Comparison of ENCODE assay signal across 18 cellular contexts in the genomic region with DNA sequence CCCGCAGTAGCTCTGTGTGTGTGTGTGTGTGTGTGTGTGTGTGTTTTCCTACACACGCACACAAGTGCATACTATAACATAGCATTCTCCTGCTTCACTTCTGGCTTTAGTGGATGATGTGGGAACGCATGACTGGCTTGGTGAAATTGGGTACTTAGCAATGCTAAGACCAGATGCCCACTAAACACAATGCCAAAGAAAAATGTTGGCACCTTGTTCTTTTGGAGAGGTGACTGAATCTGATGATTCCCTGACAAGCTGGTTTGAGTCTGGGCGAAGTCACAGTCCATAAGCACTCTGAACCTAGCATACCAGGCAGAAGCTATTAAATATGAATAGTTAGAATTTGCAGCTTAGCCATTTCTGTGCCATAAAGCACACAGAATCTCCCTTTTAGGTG.
DNase-seq lines count a peak whose midpoint lies in the region; TF ChIP-seq lines count a peak whose summit lies in the region.
"Had no signal": no experiment of that assay in that cellular context is flagged by ENCODE, and none has a peak within 500 bp of the region (broad histone marks: within the 10 kb centered on the region; RNA-seq: fewer than 3 reads in every experiment).

No MANE protein-coding gene starts in this region.

- no peak overlapping the region for H3K27ac ChIP-seq in BLaER1
- H3K27ac ChIP-seq in right atrium auricular region = no peak overlapping the region
- H3K27ac ChIP-seq: 22Rv1; BLaER1 treated with 17β-estradiol and CSF1 and Interleukin-3, amounts not matched to agents 10 nM and 100 nM had no signal

- H3K4me2 ChIP-seq in BLaER1 = peak overlapping the region; percentile 53; the same call in 1 of the 2 replicates

- H3K4me1 ChIP-seq in BLaER1 = peaks cover 37% of the 10 kb centered on the region
- H3K4me1 ChIP-seq in right atrium auricular region = no peaks in the 10 kb centered on the region
- H3K4me1 ChIP-seq: HAP-1 had no signal

- H4K20me1 ChIP-seq in BLaER1 = no peaks in the 10 kb centered on the region
- H4K20me1 ChIP-seq: BLaER1 treated with 17β-estradiol and CSF1 and Interleukin-3, amounts not matched to agents 10 nM and 100 nM had no signal

- no peak overlapping the region for H3K4me3 ChIP-seq in BLaER1
- no peak overlapping the region for H3K4me3 ChIP-seq in right atrium auricular region
- H3K4me3 ChIP-seq in MG63 = no peak overlapping the region
- H3K4me3 ChIP-seq: BLaER1 treated with 17β-estradiol and CSF1 and Interleukin-3, amounts not matched to agents 10 nM and 100 nM; HAP-1 had no signal

- no peaks in the 10 kb centered on the region for H3K9me3 ChIP-seq in BLaER1
- H3K9me3 ChIP-seq in right atrium auricular region = no peaks in the 10 kb centered on the region
- no peaks in the 10 kb centered on the region for H3K9me3 ChIP-seq in MG63
- H3K9me3 ChIP-seq: BLaER1 treated with 17β-estradiol and CSF1 and Interleukin-3, amounts not matched to agents 10 nM and 100 nM; HAP-1 had no signal

- no peak for TF ChIP-seq CTCF in right atrium auricular region (IDR thresholded peaks at IDR 0.05)

- DNase-seq in DMS 273 (lab: John Stamatoyannopoulos, UW; ENCODE audit: unreplicated experiment) (peak; percentile 40), DMS 273 treated with DMSO at 0.1 percent for 48 hours (lab: John Stamatoyannopoulos, UW) (no peak), cerebellar cortex (ENCODE audit: low spot score) (peak; percentile 68), medulla oblongata (ENCODE audit: extremely low spot score) (peak; percentile 46), NCI-H748 (lab: John Stamatoyannopoulos, UW; ENCODE audit: unreplicated experiment) (no peak), right atrium auricular region (ENCODE audit: low spot score) (no peak), MG63 (no peak)
- DNase-seq: CD4-positive, alpha-beta T cell; CD8-positive, alpha-beta memory T cell; DMS153; DND-41; GDM1; GOT3; HFFc6 had no signal

- H3K27me3 ChIP-seq in BLaER1 (no peaks in the 10 kb centered on the region), right atrium auricular region (no peaks in the 10 kb centered on the region), MG63 (no peaks in the 10 kb centered on the region)
- H3K27me3 ChIP-seq: BLaER1 treated with 17β-estradiol and CSF1 and Interleukin-3, amounts not matched to agents 10 nM and 100 nM had no signal

- H3K9ac ChIP-seq in BLaER1 = no peak overlapping the region
- H3K9ac ChIP-seq: BLaER1 treated with 17β-estradiol and CSF1 and Interleukin-3, amounts not matched to agents 10 nM and 100 nM had no signal

- H3K36me3 ChIP-seq in BLaER1 = no peaks in the 10 kb centered on the region
- H3K36me3 ChIP-seq in right atrium auricular region = no peaks in the 10 kb centered on the region
- no peaks in the 10 kb centered on the region for H3K36me3 ChIP-seq in MG63
- H3K36me3 ChIP-seq: BLaER1 treated with 17β-estradiol and CSF1 and Interleukin-3, amounts not matched to agents 10 nM and 100 nM; HAP-1 had no signal

Comparison
In these comparisons a context has a peak if more than half of its experiments do, and no peak if none do; other contexts are left out.
1. DNase-seq: peak in DMS 273 (single experiment), cerebellar cortex (single experiment) and medulla oblongata (single experiment); none in DMS 273 treated with DMSO at 0.1 percent for 48 hours (single experiment), NCI-H748 (single experiment), right atrium auricular region (single experiment) and MG63 (single experiment).